ENCODE assay signal across 1 cellular context in genomic region chr10:4883079-4883739, GRCh38.
TF ChIP-seq lines count a peak whose summit lies in the region.

No MANE protein-coding gene starts in this region.

TF ChIP-seq in IMR-90, 13 proteins besides CTCF, POLR2A, EP300 and RAD21 (continued from another document):
- no peak for TF ChIP-seq BHLHE40 (IDR thresholded peaks at IDR 0.05; ENCODE audit: low read depth, low read length)
- TF ChIP-seq FOS (IDR thresholded peaks at IDR 0.05; ENCODE audit: low read depth, low read length) = no peak
- no peak for TF ChIP-seq RFX5 (IDR thresholded peaks at IDR 0.05; ENCODE audit: low read depth, low read length)
TF ChIP-seq in IMR-90: peak in this region for 0.
